Comparison of ENCODE assay signal across 27 cellular contexts in genomic region chr14:92009604-92010003, GRCh38. TPM values are rescaled to one million over a fixed set of nuclear protein-coding genes. Genes with fewer than 3 reads are reported as not detected.
DNase-seq lines count a peak whose midpoint lies in the region; ATAC-seq, FAIRE-seq and TF ChIP-seq lines count a peak whose summit lies in the region.
"Had no signal": no experiment of that assay in that cellular context is flagged by ENCODE, and none has a peak within 500 bp of the region (broad histone marks: within the 10 kb centered on the region; RNA-seq: fewer than 3 reads in every experiment).

No MANE protein-coding gene starts in this region.

- CTCF ChIA-PET in A549 (lab: Yijun Ruan, JAX), result interaction anchor here (1.4 to 1.8 kb wide), 2 partner anchors 11 to 13 kb away, joined by 4 to 5 read pairs; no protein-coding TSS in a partner anchor

- H3K4me1 ChIP-seq in A549, result no peaks in the 10 kb centered on the region
- no peaks in the 10 kb centered on the region for H3K4me1 ChIP-seq in testis
- no peaks in the 10 kb centered on the region for H3K4me1 ChIP-seq in upper lobe of left lung
- H3K4me1 ChIP-seq: BE2C; BLaER1 treated with 17β-estradiol and CSF1 and Interleukin-3, amounts not matched to agents 10 nM and 100 nM had no signal

- 100% methylated on average over 1 of the region's 1 CpG for WGBS in A549 (ENCODE audit: missing lambda C conversion rate)
- 38 to 77% methylated on average over 1 of the region's 1 CpG for WGBS in testis, 2 donors
- WGBS in upper lobe of left lung, 2 donors, result 72 to 84% methylated on average over 1 of the region's 1 CpG

- H3K4me3 ChIP-seq in A549 (no peak overlapping the region), testis (no peak overlapping the region), upper lobe of left lung (no peak overlapping the region)
- H3K4me3 ChIP-seq: BLaER1 treated with 17β-estradiol and CSF1 and Interleukin-3, amounts not matched to agents 10 nM and 100 nM; GM12878; GM23248 had no signal

- H3K9me3 ChIP-seq in A549, result no peaks in the 10 kb centered on the region
- H3K9me3 ChIP-seq in testis, result no peaks in the 10 kb centered on the region
- H3K9me3 ChIP-seq in upper lobe of left lung, result no peaks in the 10 kb centered on the region
- H3K9me3 ChIP-seq: BE2C; BLaER1 treated with 17β-estradiol and CSF1 and Interleukin-3, amounts not matched to agents 10 nM and 100 nM had no signal

- TF ChIP-seq EP300 in A549 (IDR thresholded peaks at IDR 0.05) (no peak), upper lobe of left lung (IDR thresholded peaks at IDR 0.05) (no peak)

- H3K4me2 ChIP-seq in A549, result no peak overlapping the region
- H3K4me2 ChIP-seq: BLaER1 treated with 17β-estradiol and CSF1 and Interleukin-3, amounts not matched to agents 10 nM and 100 nM had no signal

- TF ChIP-seq RAD21 in A549 (conservative IDR thresholded peaks at IDR 0.05 in 1 of 2, IDR thresholded peaks at IDR 0.05 in 1 of 2), result no peak

- no peak overlapping the region for H3K27ac ChIP-seq in A549
- no peak overlapping the region for H3K27ac ChIP-seq in testis
- no peak overlapping the region for H3K27ac ChIP-seq in upper lobe of left lung
- H3K27ac ChIP-seq: 22Rv1; BLaER1 treated with 17β-estradiol and CSF1 and Interleukin-3, amounts not matched to agents 10 nM and 100 nM; GM23248 had no signal

- no peak for TF ChIP-seq POLR2A in A549 (IDR thresholded peaks at IDR 0.05; ENCODE audit: low read length)
- no peak for TF ChIP-seq POLR2A in testis (IDR thresholded peaks at IDR 0.05)
- no peak for TF ChIP-seq POLR2A in upper lobe of left lung (IDR thresholded peaks at IDR 0.05)

- POLR2A ChIA-PET in A549 (lab: Yijun Ruan, JAX), result no interaction called here

- no peaks in the 10 kb centered on the region for H3K36me3 ChIP-seq in testis (ENCODE audit: low read depth, missing control alignments)
- H3K36me3 ChIP-seq in upper lobe of left lung, result peaks cover 14 to 91% (median 52%) of the 10 kb centered on the region in 4 donors

- ATAC-seq in A549 (no peak), upper lobe of left lung (ENCODE audit: low FRiP score in 2 of 2) (no peak)
- ATAC-seq in stimulated activated naive CD8-positive, alpha-beta T cell treated with anti-CD3 and anti-CD28 coated beads, Interleukin-15, Interleukin-2, amounts not matched to agents 100 U/mL and 50 U/mL, for 24 hours, result no peak
- ATAC-seq: GM12878 had no signal

- DNase-seq in NCI-H2107 treated with DMSO at 0.1 percent for 48 hours (lab: John Stamatoyannopoulos, UW; ENCODE audit: unreplicated experiment), result peak; percentile 13
- no peak for DNase-seq in NCI-H2107 (lab: John Stamatoyannopoulos, UW)
- DNase-seq in A549 (ENCODE audit: low read depth in 1 of 2, low spot score in 1 of 2), result no peak
- peak; percentile 25 for DNase-seq in astrocyte of the hippocampus (ENCODE audit: low read depth, low spot score)
- DNase-seq in iris pigment epithelial cell (ENCODE audit: low read depth), result peak; percentile 21
- DNase-seq in stimulated activated naive CD8-positive, alpha-beta T cell treated with anti-CD3 and anti-CD28 coated beads, Interleukin-15, Interleukin-2, amounts not matched to agents 100 U/mL and 50 U/mL, for 24 hours, result no peak
- no peak for DNase-seq in testis
- DNase-seq in upper lobe of left lung, result no peak
- DNase-seq: ACHN; AML-193; BE2C; CD4-positive, alpha-beta T cell; CD8-positive, alpha-beta memory T cell; DMS 273 treated with DMSO at 0.1 percent for 48 hours; DMS79; EL; GDM1; GM23248; H7; HCEC 1CT had no signal

- no peaks in the 10 kb centered on the region for H3K27me3 ChIP-seq in testis
- no peaks in the 10 kb centered on the region for H3K27me3 ChIP-seq in upper lobe of left lung
- H3K27me3 ChIP-seq: BE2C; BLaER1 treated with 17β-estradiol and CSF1 and Interleukin-3, amounts not matched to agents 10 nM and 100 nM had no signal

- no peak for FAIRE-seq in A549 (lab: Jason Lieb, UNC)
- FAIRE-seq: A204.1, D721Med, GM12878, GM19239, H1 had no signal

- intact Hi-C loops in testis (cut with DNase I; ENCODE audit: low total_unique reads), result no loop called here

- TF ChIP-seq CTCF in A549 (IDR thresholded peaks at IDR 0.05) (no peak), testis (IDR thresholded peaks at IDR 0.05) (no peak), upper lobe of left lung (IDR thresholded peaks at IDR 0.05) (no peak)

TF ChIP-seq in A549, 52 proteins besides CTCF, POLR2A, EP300 and RAD21:
- TF ChIP-seq EHMT2 (IDR thresholded peaks at IDR 0.05; ENCODE audit: low read depth), result no peak
- TF ChIP-seq HDAC2 (IDR thresholded peaks at IDR 0.05), result no peak
- TF ChIP-seq MAFK (IDR thresholded peaks at IDR 0.05; ENCODE audit: partially characterized antibody), result peak; percentile 75

RNA-seq across cellular contexts. Expression of gene TRIP11, which starts 30.3 kb away (rescaled TPM):
- polyA plus RNA-seq in A549 (2011; rRNA removed), result 24.5 and 26.8 TPM in 2 replicates
- polyA plus RNA-seq in A549 (2012; cell fraction: cytosol; rRNA removed), result 3.1 and 3.7 TPM in 2 replicates
- 1.8 and 2.8 TPM in 2 replicates for polyA plus RNA-seq in A549 (2012; cell fraction: nucleus; rRNA removed)
- polyA plus RNA-seq in A549 (2017; fragmentation: RNase III; extraction: RNeasy Plus Mini Kit Qiagen cat#74134 plus additional on column Dnase treatment), result 7.8 to 8.0 TPM (median 7.9 TPM) in 3 replicates
- polyA minus RNA-seq in A549 (2011; rRNA and poly(A)+ RNA removed), result 59.3 and 65.9 TPM in 2 replicates
- total RNA-seq in testis, result 10 to 100 TPM; 38.5 to 39.4 TPM
- 3.8 TPM for polyA plus RNA-seq in testis (ENCODE audit: insufficient read depth, low read depth, low replicate concordance)
- total RNA-seq in upper lobe of left lung, result 10 to 100 TPM; 19.2 to 71.8 (median 39.1) TPM

Comparison
In these comparisons a context has a peak if more than half of its experiments do, and no peak if none do; other contexts are left out.
1. DNase-seq: peak in NCI-H2107 treated with DMSO at 0.1 percent for 48 hours (single experiment), astrocyte of the hippocampus (single experiment) and iris pigment epithelial cell (single experiment); none in NCI-H2107 (single experiment), A549 (0 of 2), stimulated activated naive CD8-positive, alpha-beta T cell treated with anti-CD3 and anti-CD28 coated beads, Interleukin-15, Interleukin-2, amounts not matched to agents 100 U/mL and 50 U/mL, for 24 hours (single experiment), testis (single experiment) and upper lobe of left lung (0 of 2).